In the genomic region with DNA sequence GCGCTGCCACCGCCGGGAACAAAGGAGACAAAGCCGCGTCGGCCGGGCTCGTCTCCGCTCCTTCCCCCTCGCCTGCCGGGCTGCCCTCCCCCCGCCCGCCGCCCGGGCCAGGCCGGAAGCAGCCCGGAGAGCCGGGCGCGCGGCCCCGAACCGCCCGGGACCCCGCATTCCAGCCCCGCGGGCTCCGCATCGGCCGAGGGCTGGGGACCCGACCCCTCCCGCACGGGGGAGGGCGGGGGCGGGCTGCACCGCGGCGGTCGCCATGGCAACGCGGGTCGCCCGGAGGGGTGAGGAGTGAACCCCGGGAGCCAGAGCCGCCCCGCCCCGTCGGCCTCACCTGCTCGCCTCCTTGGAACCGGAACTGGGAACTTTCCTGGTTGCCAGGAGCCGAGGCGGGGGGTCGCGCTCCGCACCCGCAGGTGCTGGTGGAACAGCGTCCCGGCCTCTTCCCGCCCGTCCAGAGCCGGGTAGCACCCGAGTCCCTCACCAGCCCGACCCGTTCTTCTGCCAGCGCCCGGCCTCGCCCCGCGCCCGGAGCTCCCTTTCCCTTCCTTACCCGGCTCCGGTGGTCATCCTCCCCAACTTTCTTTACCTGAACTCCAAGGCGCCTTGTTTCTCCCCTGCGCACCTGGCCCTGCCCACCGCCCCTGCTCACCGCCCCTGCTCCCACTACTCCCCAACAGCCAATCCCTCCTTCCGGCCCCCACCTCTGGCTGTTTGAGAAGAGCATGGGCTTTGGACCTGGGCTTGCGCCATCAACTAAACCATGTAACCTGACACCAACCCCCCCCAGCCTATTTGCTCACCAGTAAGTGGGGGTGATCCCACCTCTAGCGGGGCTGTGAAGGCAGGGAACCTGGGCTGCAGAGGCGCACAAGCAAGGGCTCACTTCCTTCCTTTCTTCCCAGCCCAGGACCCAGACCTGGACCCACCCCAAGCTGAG, we compare ENCODE assay signal across 8 cellular contexts. TPM values are rescaled to one million over a fixed set of nuclear protein-coding genes. Genes with fewer than 3 reads are reported as not detected.
DNase-seq lines count a peak whose midpoint lies in the region; ATAC-seq, FAIRE-seq and TF ChIP-seq lines count a peak whose summit lies in the region.

A gene with protein sequence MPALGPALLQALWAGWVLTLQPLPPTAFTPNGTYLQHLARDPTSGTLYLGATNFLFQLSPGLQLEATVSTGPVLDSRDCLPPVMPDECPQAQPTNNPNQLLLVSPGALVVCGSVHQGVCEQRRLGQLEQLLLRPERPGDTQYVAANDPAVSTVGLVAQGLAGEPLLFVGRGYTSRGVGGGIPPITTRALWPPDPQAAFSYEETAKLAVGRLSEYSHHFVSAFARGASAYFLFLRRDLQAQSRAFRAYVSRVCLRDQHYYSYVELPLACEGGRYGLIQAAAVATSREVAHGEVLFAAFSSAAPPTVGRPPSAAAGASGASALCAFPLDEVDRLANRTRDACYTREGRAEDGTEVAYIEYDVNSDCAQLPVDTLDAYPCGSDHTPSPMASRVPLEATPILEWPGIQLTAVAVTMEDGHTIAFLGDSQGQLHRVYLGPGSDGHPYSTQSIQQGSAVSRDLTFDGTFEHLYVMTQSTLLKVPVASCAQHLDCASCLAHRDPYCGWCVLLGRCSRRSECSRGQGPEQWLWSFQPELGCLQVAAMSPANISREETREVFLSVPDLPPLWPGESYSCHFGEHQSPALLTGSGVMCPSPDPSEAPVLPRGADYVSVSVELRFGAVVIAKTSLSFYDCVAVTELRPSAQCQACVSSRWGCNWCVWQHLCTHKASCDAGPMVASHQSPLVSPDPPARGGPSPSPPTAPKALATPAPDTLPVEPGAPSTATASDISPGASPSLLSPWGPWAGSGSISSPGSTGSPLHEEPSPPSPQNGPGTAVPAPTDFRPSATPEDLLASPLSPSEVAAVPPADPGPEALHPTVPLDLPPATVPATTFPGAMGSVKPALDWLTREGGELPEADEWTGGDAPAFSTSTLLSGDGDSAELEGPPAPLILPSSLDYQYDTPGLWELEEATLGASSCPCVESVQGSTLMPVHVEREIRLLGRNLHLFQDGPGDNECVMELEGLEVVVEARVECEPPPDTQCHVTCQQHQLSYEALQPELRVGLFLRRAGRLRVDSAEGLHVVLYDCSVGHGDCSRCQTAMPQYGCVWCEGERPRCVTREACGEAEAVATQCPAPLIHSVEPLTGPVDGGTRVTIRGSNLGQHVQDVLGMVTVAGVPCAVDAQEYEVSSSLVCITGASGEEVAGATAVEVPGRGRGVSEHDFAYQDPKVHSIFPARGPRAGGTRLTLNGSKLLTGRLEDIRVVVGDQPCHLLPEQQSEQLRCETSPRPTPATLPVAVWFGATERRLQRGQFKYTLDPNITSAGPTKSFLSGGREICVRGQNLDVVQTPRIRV (N-terminal part only) (minus strand): TSS at position 671 of the 943 bp plus-strand sequence. CDS start 5,475 bp downstream, outside the sequence.

- H3K4me3 ChIP-seq in choroid plexus epithelial cell (ENCODE audit: low read depth, low read length) (peak within 1 kb of the TSS; percentile 69), kidney (ENCODE audit: low read length in 2 of 2) (peak within 1 kb of the TSS; percentile 75 to 76), spleen (peak within 1 kb of the TSS; percentile 70 to 83 (median 76))

- peaks cover 0 to 25% (median 9%) of the 10 kb centered on the region in 7 donors for H3K27me3 ChIP-seq in spleen (replicated peaks in 1 of 7)

- TF ChIP-seq POLR2A in spleen (IDR thresholded peaks at IDR 0.05) = no peak

- TF ChIP-seq CTCF in 22Rv1 (IDR thresholded peaks at IDR 0.05) (no peak), choroid plexus epithelial cell (conservative IDR thresholded peaks at IDR 0.05; ENCODE audit: low read depth, low read length) (no peak), kidney (IDR thresholded peaks at IDR 0.05; ENCODE audit: borderline replicate concordance, extremely low read depth, insufficient read depth) (no peak), spleen (IDR thresholded peaks at IDR 0.05 in 8 of 11, conservative IDR thresholded peaks at IDR 0.05 in 3 of 11) (peak in 2 of 11 experiments; percentile 9 to 23)

- no peak for ATAC-seq in GM18868 (IDR thresholded peaks at IDR 0.05; ENCODE audit: unreplicated experiment)

- WGBS in spleen, 5 donors = 2 to 6% (median 2%) methylated on average over 37 to 80 of the region's 80 CpGs

- no peaks in the 10 kb centered on the region for H3K36me3 ChIP-seq in kidney (ENCODE audit: control insufficient read depth in 1 of 2, insufficient read depth in 2 of 2, low read length in 2 of 2)
- peaks cover 0 to 34% (median 18%) of the 10 kb centered on the region in 6 donors for H3K36me3 ChIP-seq in spleen

- H3K27ac ChIP-seq in 22Rv1 (peak within 1 kb of the TSS; percentile 94), kidney (ENCODE audit: low read depth in 2 of 2, low read length in 2 of 2) (peak within 1 kb of the TSS; percentile 88 to 94), spleen (peak within 1 kb of the TSS; percentile 70 to 89 (median 86))

- FAIRE-seq in kidney (lab: Jason Lieb, UNC) = no peak

- no peaks in the 10 kb centered on the region for H3K9me3 ChIP-seq in kidney (ENCODE audit: control insufficient read depth in 1 of 2, low read length in 2 of 2)
- H3K9me3 ChIP-seq in spleen = no peaks in the 10 kb centered on the region

- peak; percentile 51 for DNase-seq in GM19240 (ENCODE audit: insufficient read length, low spot score)
- peak; percentile 70 for DNase-seq in NCI-H2029 (lab: John Stamatoyannopoulos, UW)
- DNase-seq in activated CD4-positive, alpha-beta T cell treated with anti-CD3 and anti-CD28 coated beads for 1 hour = peak; percentile 58
- DNase-seq in choroid plexus epithelial cell (ENCODE audit: low read depth) = peak; percentile 78
- peak; percentile 94 for DNase-seq in kidney
- peak; percentile 90 for DNase-seq in spleen

- H3K4me1 ChIP-seq in kidney (ENCODE audit: control insufficient read depth in 1 of 2, insufficient read depth in 1 of 2, low read depth in 1 of 2, low read length in 2 of 2) (peaks cover 51 to 75% of the 10 kb centered on the region in 2 donors), spleen (peaks cover 8 to 94% (median 56%) of the 10 kb centered on the region in 6 donors)

- H3K9ac ChIP-seq in kidney (ENCODE audit: low read length in 2 of 2) = peak within 1 kb of the TSS; percentile 51 to 76

- intact Hi-C loops in kidney (cut with DNase I) (loop anchor here (10.0 kb wide), 1 partner anchor 155 kb away; no protein-coding TSS in a partner anchor), spleen (cut with DNase I; ENCODE audit: low total_unique reads) (loop anchor here (10.0 kb wide), 1 partner anchor 155 kb away; no protein-coding TSS in a partner anchor)

RNA-seq across cellular contexts. Expression of the gene that starts here (rescaled TPM):
- total RNA-seq in kidney (224 TPM), spleen (10 to 100 TPM; 31.8 to 95.9 (median 58.2) TPM)
- polyA plus RNA-seq in kidney (ENCODE audit: insufficient read depth, low read depth, low replicate concordance) (101 TPM), spleen (10 to 100 TPM; 12.3 to 58.3 (median 35.8) TPM)
